Comparison of ENCODE assay signal across 18 cellular contexts in the genomic region with DNA sequence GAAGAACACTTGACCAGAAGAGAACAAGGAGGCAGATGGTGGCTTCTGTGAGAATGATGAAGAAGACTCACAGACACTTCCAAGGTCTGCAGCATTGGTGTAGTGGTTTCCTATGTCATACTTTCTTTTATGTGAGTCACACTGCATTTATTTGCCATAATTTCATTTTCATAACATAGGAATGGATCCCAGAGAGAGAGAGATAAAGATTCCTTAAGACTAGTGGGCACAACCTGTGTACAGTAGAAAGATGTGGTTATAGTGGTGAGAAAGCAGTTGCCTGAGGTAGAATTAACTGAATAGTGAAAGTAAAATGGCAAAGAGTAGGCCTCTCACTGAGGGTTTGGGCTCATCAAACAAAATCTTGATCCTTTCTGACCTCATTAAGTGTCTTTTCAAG. TPM values are rescaled to one million over a fixed set of nuclear protein-coding genes. Genes with fewer than 3 reads are reported as not detected.
DNase-seq lines count a peak whose midpoint lies in the region; ATAC-seq and TF ChIP-seq lines count a peak whose summit lies in the region.
"Had no signal": no experiment of that assay in that cellular context is flagged by ENCODE, and none has a peak within 500 bp of the region (broad histone marks: within the 10 kb centered on the region; RNA-seq: fewer than 3 reads in every experiment).

No MANE protein-coding gene starts in this region.

- in situ Hi-C loops in GM23248 (cut with MboI), result no loop called here

- no peaks in the 10 kb centered on the region for H3K36me3 ChIP-seq in GM23248 (ENCODE audit: low read depth)
- H3K36me3 ChIP-seq: adrenal gland, BE2C, MG63 had no signal

- H3K27ac ChIP-seq in GM23248 (no peak overlapping the region), foreskin keratinocyte (no peak overlapping the region), dorsolateral prefrontal cortex (no peak overlapping the region)
- H3K27ac ChIP-seq: adrenal gland had no signal

- ATAC-seq in foreskin keratinocyte, result peak; percentile 48
- ATAC-seq: HCT116; stimulated activated memory B cell treated with anti-CD40 and anti-IgM and Interleukin-4, amounts not matched to agents 10 μg/mL and 1 μg/mL and 100 μg/mL, for 72 hours had no signal

- no peaks in the 10 kb centered on the region for H3K79me2 ChIP-seq in GM23248 (ENCODE audit: insufficient read depth)

- H3K4me3 ChIP-seq in GM23248, result no peak overlapping the region
- H3K4me3 ChIP-seq in dorsolateral prefrontal cortex, result no peak overlapping the region
- H3K4me3 ChIP-seq: adrenal gland, MG63 had no signal

- no peaks in the 10 kb centered on the region for H3K9me2 ChIP-seq in GM23248 (ENCODE audit: insufficient read depth)

- no peaks in the 10 kb centered on the region for H4K20me1 ChIP-seq in GM23248 (ENCODE audit: insufficient read depth)

- DNase-seq in ELR (ENCODE audit: low read depth) (peak; percentile 4), GM23248 (peak; percentile 10), OCI-M1 (lab: John Stamatoyannopoulos, UW) (peak; percentile 63), foreskin keratinocyte (peak in 1 of 2 donors; percentile 47), ureter (ENCODE audit: low spot score) (no peak), T1000 (lab: John Stamatoyannopoulos, UW) (no peak), dorsolateral prefrontal cortex (no peak)
- DNase-seq: activated T-cell treated with anti-CD3 and anti-CD28 coated beads, Interleukin-2, amount 50 U/mL, for 1 hour; adrenal gland; BE2C; DMS 273 treated with DMSO at 0.1 percent for 48 hours; MG63; NCI-H2029 treated with DMSO at 0.1 percent for 48 hours; NCI-H526; occipital lobe; RPMI8226 had no signal

- H3K4me2 ChIP-seq in GM23248 (ENCODE audit: unreplicated experiment), result no peak overlapping the region

- H3K4me1 ChIP-seq in GM23248 (ENCODE audit: insufficient read depth) (no peaks in the 10 kb centered on the region), foreskin keratinocyte (no peaks in the 10 kb centered on the region)
- H3K4me1 ChIP-seq: adrenal gland, BE2C had no signal

- H3K27me3 ChIP-seq in GM23248 (replicated peaks; ENCODE audit: insufficient read depth) (no peaks in the 10 kb centered on the region), foreskin keratinocyte (no peaks in the 10 kb centered on the region), dorsolateral prefrontal cortex (no peaks in the 10 kb centered on the region)
- H3K27me3 ChIP-seq: adrenal gland, BE2C, MG63 had no signal

- no peak for TF ChIP-seq CTCF in foreskin keratinocyte (conservative IDR thresholded peaks at IDR 0.05)
- no peak for TF ChIP-seq CTCF in dorsolateral prefrontal cortex (IDR thresholded peaks at IDR 0.05 in 54 of 56, conservative IDR thresholded peaks at IDR 0.05 in 2 of 56; ENCODE audit: low read depth in 1 of 56, partially characterized antibody in 56 of 56)

- intact Hi-C loops in dorsolateral prefrontal cortex (cut with DNase I), result loop anchor here in 1 of 2 donors (5.0 kb wide), 1 partner anchor 253 kb away; no protein-coding TSS in a partner anchor

- H3K9me3 ChIP-seq in GM23248 (ENCODE audit: low read depth), result no peaks in the 10 kb centered on the region
- H3K9me3 ChIP-seq: adrenal gland, BE2C, MG63 had no signal

- H2AFZ ChIP-seq in GM23248, result no peak overlapping the region

- no peaks in the 10 kb centered on the region for H3F3A ChIP-seq in GM23248 (ENCODE audit: insufficient read depth)

- no peak overlapping the region for H3K9ac ChIP-seq in GM23248

RNA-seq across cellular contexts. Expression of gene CCDC152, which starts 7.6 kb away (rescaled TPM):
- 0.89 and 2.8 TPM in 2 replicates for total RNA-seq in GM23248 (2014; rRNA removed; shearing (Covaris generic))
- polyA plus RNA-seq in GM23248 (2016; fragmentation: Nextera tagmentation; extraction: Ambion mirVana) (5.7 and 6.4 TPM in 2 replicates), foreskin keratinocyte (1.2 and 1.8 TPM in 2 replicates)
- total RNA-seq in foreskin keratinocyte (2.0 and 2.8 TPM in 2 replicates), ureter (0.47 TPM), dorsolateral prefrontal cortex (1 to 10 TPM; 1.1 to 7.3 (median 3.8) TPM)

Comparison
In these comparisons a context has a peak if more than half of its experiments do, and no peak if none do; other contexts are left out.
1. DNase-seq: peak in ELR (single experiment), GM23248 (single experiment) and OCI-M1 (single experiment); none in ureter (single experiment), T1000 (single experiment) and dorsolateral prefrontal cortex (0 of 10).